ENCODE assay signal across 18 cellular contexts in genomic region chr4:37068580-37068979, GRCh38.
DNase-seq lines count a peak whose midpoint lies in the region; ATAC-seq and TF ChIP-seq lines count a peak whose summit lies in the region.
"Had no signal": no experiment of that assay in that cellular context is flagged by ENCODE, and none has a peak within 500 bp of the region (broad histone marks: within the 10 kb centered on the region; RNA-seq: fewer than 3 reads in every experiment).

No MANE protein-coding gene starts in this region.

- no peaks in the 10 kb centered on the region for H3K4me1 ChIP-seq in Karpas-422 (ENCODE audit: low read length)

- TF ChIP-seq CTCF in GM12864 (IDR thresholded peaks at IDR 0.05; ENCODE audit: low read depth, low read length, missing control alignments) (peak; percentile 52), WERI-Rb-1 (IDR thresholded peaks at IDR 0.05; ENCODE audit: low read depth, low read length) (peak; percentile 60), nephron progenitor cell (IDR thresholded peaks at IDR 0.05) (no peak), mesothelial cell of epicardium (IDR thresholded peaks at IDR 0.05; ENCODE audit: unreplicated experiment) (no peak)

- H3K27ac Mint-ChIP-seq in nephron progenitor cell, result no peak overlapping the region
- no peak overlapping the region for H3K27ac Mint-ChIP-seq in mesothelial cell of epicardium
- H3K27ac Mint-ChIP-seq: T-helper 1 cell treated with Interleukin-12 subunit alpha and Interleukin-12 subunit beta and Interleukin-4 antibody, amounts not matched to agents 30 μg/mL and 1 μg/mL, for 36 hours had no signal

- H3K36me3 Mint-ChIP-seq in nephron progenitor cell (ENCODE audit: low read depth), result no peaks in the 10 kb centered on the region
- H3K36me3 Mint-ChIP-seq in mesothelial cell of epicardium, result no peaks in the 10 kb centered on the region

- H3K27me3 Mint-ChIP-seq in nephron progenitor cell (ENCODE audit: low read depth, poor library complexity) (no peaks in the 10 kb centered on the region), mesothelial cell of epicardium (ENCODE audit: low read depth) (no peaks in the 10 kb centered on the region)

- H3K36me3 ChIP-seq in Karpas-422 (ENCODE audit: insufficient read depth, low read length) (no peaks in the 10 kb centered on the region), WERI-Rb-1 (no peaks in the 10 kb centered on the region)
- H3K36me3 ChIP-seq: BLaER1 treated with 17β-estradiol and CSF1 and Interleukin-3, amounts not matched to agents 10 nM and 100 nM; neutrophil had no signal

- no peaks in the 10 kb centered on the region for H4K20me1 ChIP-seq in Karpas-422 (ENCODE audit: insufficient read depth, low read depth, low read length)
- H4K20me1 ChIP-seq: BLaER1 treated with 17β-estradiol and CSF1 and Interleukin-3, amounts not matched to agents 10 nM and 100 nM had no signal

- no peak overlapping the region for H3K4me2 ChIP-seq in Karpas-422 (ENCODE audit: low read depth, low read length, poor library complexity, severe bottlenecking)
- H3K4me2 ChIP-seq: BLaER1 treated with 17β-estradiol and CSF1 and Interleukin-3, amounts not matched to agents 10 nM and 100 nM had no signal

- no peak overlapping the region for H3K4me3 ChIP-seq in GM12864 (ENCODE audit: low read depth, low read length)
- H3K4me3 ChIP-seq in Karpas-422 (ENCODE audit: low read length), result no peak overlapping the region
- no peak overlapping the region for H3K4me3 ChIP-seq in WERI-Rb-1 (ENCODE audit: low read depth, low read length)
- H3K4me3 ChIP-seq: BLaER1 treated with 17β-estradiol and CSF1 and Interleukin-3, amounts not matched to agents 10 nM and 100 nM had no signal

- DNase-seq in GM12864 (ENCODE audit: low read depth) (no peak), Karpas-422 (peak; percentile 79), WERI-Rb-1 (peak; percentile 19), nephron progenitor cell (peak; percentile 4), GDM1 (lab: John Stamatoyannopoulos, UW) (no peak), mesothelial cell of epicardium (ENCODE audit: low spot score in 2 of 2, unreplicated experiment in 2 of 2) (no peak)
- DNase-seq: activated CD4-positive, CD25-positive, alpha-beta regulatory T cell treated with anti-CD3 and anti-CD28 coated beads, Interleukin-2, amount 50 U/mL, for 72 hours; activated CD8-positive, alpha-beta memory T cell treated with anti-CD3 and anti-CD28 coated beads, Interleukin-2, amount 50 U/mL, for 48 hours; activated naive CD4-positive, alpha-beta T cell treated with Interleukin-2 at 50 U/mL for 16 hours; cortex of kidney; DMS79; kidney glomerular epithelial cell; NCI-H1694 had no signal

- H3K4me1 Mint-ChIP-seq in nephron progenitor cell (no peaks in the 10 kb centered on the region), mesothelial cell of epicardium (no peaks in the 10 kb centered on the region)

- ATAC-seq in HG03565 (IDR thresholded peaks at IDR 0.05; ENCODE audit: unreplicated experiment), result no peak

- no peaks in the 10 kb centered on the region for H3K79me2 ChIP-seq in Karpas-422 (ENCODE audit: low read length)

- H3K9me3 ChIP-seq in Karpas-422 (ENCODE audit: low read length) (no peaks in the 10 kb centered on the region), WERI-Rb-1 (ENCODE audit: severe bottlenecking) (no peaks in the 10 kb centered on the region)
- H3K9me3 ChIP-seq: neutrophil had no signal

- H3K9me3 Mint-ChIP-seq in nephron progenitor cell (no peaks in the 10 kb centered on the region), mesothelial cell of epicardium (peaks cover 11% of the 10 kb centered on the region)

- H3K9ac ChIP-seq in Karpas-422 (ENCODE audit: low read length), result no peak overlapping the region
- H3K9ac ChIP-seq: BLaER1 treated with 17β-estradiol and CSF1 and Interleukin-3, amounts not matched to agents 10 nM and 100 nM had no signal

- no peak overlapping the region for H2AFZ ChIP-seq in Karpas-422 (ENCODE audit: low read length)

- no peaks in the 10 kb centered on the region for H3K9me2 ChIP-seq in Karpas-422 (replicated peaks; ENCODE audit: insufficient read depth, low read length)

- H3K27ac ChIP-seq in Karpas-422 (ENCODE audit: low read length) (no peak overlapping the region), WERI-Rb-1 (no peak overlapping the region)
- H3K27ac ChIP-seq: BLaER1 treated with 17β-estradiol and CSF1 and Interleukin-3, amounts not matched to agents 10 nM and 100 nM; neutrophil; RWPE1 had no signal

- H3K27me3 ChIP-seq in Karpas-422 (ENCODE audit: low read length) (no peaks in the 10 kb centered on the region), WERI-Rb-1 (ENCODE audit: insufficient read depth, low read depth, severe bottlenecking) (peaks cover 68% of the 10 kb centered on the region)
- H3K27me3 ChIP-seq: BLaER1 treated with 17β-estradiol and CSF1 and Interleukin-3, amounts not matched to agents 10 nM and 100 nM; neutrophil had no signal

- H3K4me3 Mint-ChIP-seq in nephron progenitor cell (no peak overlapping the region), mesothelial cell of epicardium (no peak overlapping the region)
- H3K4me3 Mint-ChIP-seq: T-helper 1 cell treated with Interleukin-12 subunit alpha and Interleukin-12 subunit beta and Interleukin-4 antibody, amounts not matched to agents 30 μg/mL and 1 μg/mL, for 36 hours had no signal

Comparison
In these comparisons a context has a peak if more than half of its experiments do, and no peak if none do; other contexts are left out.
1. DNase-seq: peak in Karpas-422 (single experiment), WERI-Rb-1 (single experiment) and nephron progenitor cell (single experiment); none in GM12864 (single experiment), GDM1 (single experiment) and mesothelial cell of epicardium (0 of 2).
2. CTCF ChIP-seq: peak in GM12864 (single experiment) and WERI-Rb-1 (single experiment); none in nephron progenitor cell (single experiment) and mesothelial cell of epicardium (single experiment).